Comparison of ENCODE assay signal across 14 cellular contexts in the genomic region with DNA sequence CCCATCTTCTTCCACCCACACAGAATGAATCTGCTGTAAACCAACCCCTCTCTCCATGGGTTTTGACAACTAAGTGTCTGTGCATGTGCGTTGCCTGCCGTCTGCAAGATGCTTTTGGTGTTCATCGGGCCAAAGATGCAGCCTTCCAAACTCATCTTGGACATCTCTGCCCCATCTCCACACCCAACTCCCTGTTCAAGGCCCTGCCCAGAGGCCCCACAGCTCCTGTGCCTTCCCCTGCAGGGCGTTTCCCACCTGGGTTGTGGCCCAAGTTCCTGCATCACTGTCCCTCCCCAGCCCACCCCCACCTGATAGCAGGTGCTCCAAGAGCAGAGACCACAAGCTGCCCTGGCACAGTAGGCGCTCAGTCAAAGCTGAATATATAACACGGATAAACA.
DNase-seq lines count a peak whose midpoint lies in the region; ATAC-seq and TF ChIP-seq lines count a peak whose summit lies in the region.
"Had no signal": no experiment of that assay in that cellular context is flagged by ENCODE, and none has a peak within 500 bp of the region (broad histone marks: within the 10 kb centered on the region; RNA-seq: fewer than 3 reads in every experiment).

No MANE protein-coding gene starts in this region.

- H3K36me3 ChIP-seq in endodermal cell (ENCODE audit: control insufficient read depth, insufficient read depth, low read length) (peaks cover 97% of the 10 kb centered on the region), trophoblast cell (ENCODE audit: control insufficient read depth in 1 of 2, insufficient read depth in 2 of 2, low read length in 2 of 2) (peaks cover 23 to 25% of the 10 kb centered on the region in 2 experiments), vagina (peaks cover 0 to 28% of the 10 kb centered on the region in 2 donors)

- WGBS in endodermal cell (ENCODE audit: insufficient coverage in 1 of 2, insufficient read length in 1 of 2), 2 experiments: 94 to 96% methylated on average over 4 to 6 of the region's 6 CpGs
- no CpG with 5 or more reads among the region's 6 CpGs for WGBS in trophoblast cell (ENCODE audit: extremely low coverage, insufficient coverage, insufficient read length)

- ATAC-seq in stimulated activated naive CD8-positive, alpha-beta T cell treated with anti-CD3 and anti-CD28 coated beads, Interleukin-15, amount 100 ng/mL, for 72 hours: peak; percentile 11
- no peak for ATAC-seq in stimulated activated naive CD8-positive, alpha-beta T cell treated with anti-CD3 and anti-CD28 coated beads, Interleukin-15, Interleukin-2, amounts not matched to agents 100 U/mL and 50 U/mL, for 24 hours

- no peaks in the 10 kb centered on the region for H3K4me1 ChIP-seq in endodermal cell (ENCODE audit: control insufficient read depth, insufficient read depth, low read length)
- peaks cover 50 to 59% of the 10 kb centered on the region in 2 experiments for H3K4me1 ChIP-seq in trophoblast cell (ENCODE audit: control insufficient read depth in 1 of 2, insufficient read depth in 2 of 2, low read length in 2 of 2)
- H3K4me1 ChIP-seq in vagina: peaks cover 55% of the 10 kb centered on the region

- peaks cover 48% of the 10 kb centered on the region for H3K79me1 ChIP-seq in trophoblast cell (ENCODE audit: low read length)

- no peaks in the 10 kb centered on the region for H3K4me1 Mint-ChIP-seq in stimulated activated naive CD8-positive, alpha-beta T cell treated with anti-CD3 and anti-CD28 coated beads, Interleukin-15, amount 100 ng/mL, for 72 hours
- no peaks in the 10 kb centered on the region for H3K4me1 Mint-ChIP-seq in endodermal cell

- H3K9ac ChIP-seq in endodermal cell (ENCODE audit: extremely low read depth, low read length, poor library complexity, severe bottlenecking) (no peak overlapping the region), trophoblast cell (ENCODE audit: low read length) (no peak overlapping the region)

- no peaks in the 10 kb centered on the region for H3K27me3 ChIP-seq in endodermal cell (ENCODE audit: control insufficient read depth, insufficient read depth, low read length, poor library complexity, severe bottlenecking)
- H3K27me3 ChIP-seq in trophoblast cell (ENCODE audit: insufficient read depth, low read length): no peaks in the 10 kb centered on the region
- no peaks in the 10 kb centered on the region for H3K27me3 ChIP-seq in vagina

- intact Hi-C loops in vagina (cut with DNase I): no loop called here

- H4K12ac ChIP-seq in trophoblast cell (ENCODE audit: low read depth, low read length): no peak overlapping the region

- H3K27ac Mint-ChIP-seq in stimulated activated naive CD8-positive, alpha-beta T cell treated with anti-CD3 and anti-CD28 coated beads, Interleukin-15, amount 100 ng/mL, for 72 hours: no peak overlapping the region
- no peak overlapping the region for H3K27ac Mint-ChIP-seq in endodermal cell
- H3K27ac Mint-ChIP-seq: IgD-negative memory B cell had no signal

- H3K23ac ChIP-seq in trophoblast cell (ENCODE audit: low read length): no peak overlapping the region

- H3K9me3 ChIP-seq in endodermal cell (ENCODE audit: control insufficient read depth, low read length) (no peaks in the 10 kb centered on the region), trophoblast cell (ENCODE audit: insufficient read depth, low read depth, low read length) (no peaks in the 10 kb centered on the region), vagina (no peaks in the 10 kb centered on the region)

- TF ChIP-seq CTCF in endodermal cell (conservative IDR thresholded peaks at IDR 0.05) (no peak), vagina (IDR thresholded peaks at IDR 0.05) (no peak)

- no peak overlapping the region for H2AFZ ChIP-seq in trophoblast cell (ENCODE audit: insufficient read depth, low read length, poor library complexity)

- H3K14ac ChIP-seq in trophoblast cell (ENCODE audit: low read length): peak overlapping the region; percentile 2

- peak overlapping the region; percentile 71 for H2BK12ac ChIP-seq in trophoblast cell (ENCODE audit: low read length)

- H3K4me3 ChIP-seq in endodermal cell (ENCODE audit: low read length) (no peak overlapping the region), trophoblast cell (ENCODE audit: low read depth, low read length) (no peak overlapping the region), vagina (no peak overlapping the region)

- H3K36me3 Mint-ChIP-seq in endodermal cell (ENCODE audit: low read depth): peaks cover 84% of the 10 kb centered on the region

- peaks cover 14% of the 10 kb centered on the region for H3K79me2 ChIP-seq in trophoblast cell (ENCODE audit: control insufficient read depth, insufficient read depth, low read length, poor library complexity)

- H4K91ac ChIP-seq in trophoblast cell (ENCODE audit: low read depth, low read length): peak overlapping the region; percentile 78

- no peak overlapping the region for H3K27ac ChIP-seq in endodermal cell (ENCODE audit: low read depth, low read length)
- peak overlapping the region; percentile 97 for H3K27ac ChIP-seq in trophoblast cell (ENCODE audit: low read depth, low read length)
- H3K27ac ChIP-seq in vagina: peak overlapping the region; percentile 17

- no peak overlapping the region for H3K4me2 ChIP-seq in trophoblast cell (ENCODE audit: low read length)

- H3K18ac ChIP-seq in trophoblast cell (ENCODE audit: low read length): peak overlapping the region; percentile 58

- peak overlapping the region; percentile 45 for H2AK5ac ChIP-seq in trophoblast cell (ENCODE audit: low read length)

- no peak overlapping the region for H3K4ac ChIP-seq in trophoblast cell (ENCODE audit: low read depth, low read length)

- no peak for DNase-seq in stimulated activated naive CD8-positive, alpha-beta T cell treated with anti-CD3 and anti-CD28 coated beads, Interleukin-15, amount 100 ng/mL, for 72 hours
- DNase-seq in stimulated activated naive CD8-positive, alpha-beta T cell treated with anti-CD3 and anti-CD28 coated beads, Interleukin-15, Interleukin-2, amounts not matched to agents 100 U/mL and 50 U/mL, for 24 hours: no peak
- DNase-seq in endodermal cell: peak; percentile 38
- DNase-seq in trophoblast cell: no peak
- peak in 1 of 2 donors; percentile 77 for DNase-seq in vagina (ENCODE audit: extremely low spot score in 2 of 2)
- no peak for DNase-seq in activated CD4-positive, alpha-beta T cell treated with anti-CD3 and anti-CD28 coated beads for 48 hours
- DNase-seq in NK-92 (lab: John Stamatoyannopoulos, UW; ENCODE audit: unreplicated experiment): no peak
- no peak for DNase-seq in erythroblast (lab: John Stamatoyannopoulos, UW)
- DNase-seq: COR-L47, DMS153, EL, NCI-H187, NCI-H446 had no signal

- H3K27me3 Mint-ChIP-seq in stimulated activated naive CD8-positive, alpha-beta T cell treated with anti-CD3 and anti-CD28 coated beads, Interleukin-15, amount 100 ng/mL, for 72 hours: no peaks in the 10 kb centered on the region
- H3K27me3 Mint-ChIP-seq in endodermal cell (ENCODE audit: insufficient read depth): no peaks in the 10 kb centered on the region
- H3K27me3 Mint-ChIP-seq: IgD-negative memory B cell had no signal

- H3K4me3 Mint-ChIP-seq in stimulated activated naive CD8-positive, alpha-beta T cell treated with anti-CD3 and anti-CD28 coated beads, Interleukin-15, amount 100 ng/mL, for 72 hours: no peak overlapping the region
- no peak overlapping the region for H3K4me3 Mint-ChIP-seq in endodermal cell
- H3K4me3 Mint-ChIP-seq: IgD-negative memory B cell had no signal

- TF ChIP-seq POLR2A in vagina (IDR thresholded peaks at IDR 0.05) (no peak), erythroblast (IDR thresholded peaks at IDR 0.05; ENCODE audit: low read length) (no peak)

- peak overlapping the region; percentile 69 for H2BK120ac ChIP-seq in trophoblast cell (ENCODE audit: insufficient read depth, low read length, poor library complexity)

- peak overlapping the region; percentile 81 for H2BK5ac ChIP-seq in trophoblast cell (ENCODE audit: low read depth, low read length, poor library complexity)

- no peaks in the 10 kb centered on the region for H3K9me3 Mint-ChIP-seq in stimulated activated naive CD8-positive, alpha-beta T cell treated with anti-CD3 and anti-CD28 coated beads, Interleukin-15, amount 100 ng/mL, for 72 hours
- H3K9me3 Mint-ChIP-seq in endodermal cell: no peaks in the 10 kb centered on the region
- H3K9me3 Mint-ChIP-seq: IgD-negative memory B cell had no signal

- peak overlapping the region; percentile 0 for H4K8ac ChIP-seq in trophoblast cell (ENCODE audit: low read depth, low read length)
